In genomic region chr11:17383466-17383865, GRCh38 we compare ENCODE assay signal across 14 cellular contexts. TPM values are rescaled to one million over a fixed set of nuclear protein-coding genes. Genes with fewer than 3 reads are reported as not detected.
A peak's percentile ranks its signal among the peaks of the same experiment; 100 is the strongest.
DNase-seq lines count a peak whose midpoint lies in the region; ATAC-seq and TF ChIP-seq lines count a peak whose summit lies in the region.
"Had no signal": no experiment of that assay in that cellular context is flagged by ENCODE, and none has a peak within 500 bp of the region (broad histone marks: within the 10 kb centered on the region; RNA-seq: fewer than 3 reads in every experiment).

No MANE protein-coding gene starts in this region.

- peaks cover 51% of the 10 kb centered on the region for H3K79me2 ChIP-seq in DND-41 (ENCODE audit: insufficient read depth, low read length)

- H3K9me3 ChIP-seq in DND-41 (ENCODE audit: insufficient read depth, low read length, severe bottlenecking): peaks cover 10% of the 10 kb centered on the region
- H3K9me3 ChIP-seq: Peyer's patch had no signal

- TF ChIP-seq CTCF in DND-41 (IDR thresholded peaks at IDR 0.05; ENCODE audit: borderline replicate concordance, extremely low read depth, low read length, poor library complexity, severe bottlenecking): no peak
- no peak for TF ChIP-seq CTCF in HL-60 (IDR thresholded peaks at IDR 0.05; ENCODE audit: insufficient read depth, low read length)
- no peak for TF ChIP-seq CTCF in fibroblast of the aortic adventitia (IDR thresholded peaks at IDR 0.05; ENCODE audit: insufficient read depth, low read length)

- ATAC-seq in DND-41 (ENCODE audit: insufficient read depth, low read depth): no peak

- H3K27ac ChIP-seq in DND-41 (ENCODE audit: low read length): no peak overlapping the region
- H3K27ac ChIP-seq in HL-60 (replicated peaks): peak overlapping the region; percentile 64
- H3K27ac ChIP-seq: C4-2B, left ventricle myocardium inferior, Peyer's patch, VCaP had no signal

- no peak overlapping the region for H2AFZ ChIP-seq in DND-41 (ENCODE audit: low read depth, low read length)
- H2AFZ ChIP-seq: GM23338 had no signal

- peaks cover 76% of the 10 kb centered on the region for H3K36me3 ChIP-seq in DND-41 (ENCODE audit: insufficient read depth, low read length)
- H3K36me3 ChIP-seq: left ventricle myocardium inferior had no signal

- H3K4me2 ChIP-seq in DND-41 (ENCODE audit: insufficient read depth, low read length): peak overlapping the region; percentile 83; the same call in 1 of the 2 replicates
- H3K4me2 ChIP-seq: GM23338 had no signal

- peaks cover 51% of the 10 kb centered on the region for H3K4me1 ChIP-seq in DND-41 (ENCODE audit: insufficient read depth, low read length)

- DNase-seq in DND-41 (no peak), HL-60 (ENCODE audit: low read depth in 1 of 2, low spot score in 1 of 2) (peak; percentile 68 to 92), SKM-1 treated with dmso at 0.1 percent for 144 hours (lab: John Stamatoyannopoulos, UW; ENCODE audit: unreplicated experiment) (peak; percentile 71), fibroblast of the aortic adventitia (ENCODE audit: low read depth) (peak; percentile 13), NCI-H2227 (lab: John Stamatoyannopoulos, UW; ENCODE audit: unreplicated experiment) (no peak), AG08396 (ENCODE audit: low spot score) (no peak), C1 segment of cervical spinal cord (lab: John Stamatoyannopoulos, UW) (no peak)
- no peak for DNase-seq in activated CD4-positive, alpha-beta T cell treated with anti-CD3 and anti-CD28 coated beads, Interleukin-2, amount 50 U/mL, for 4 hours

- H3K27me3 ChIP-seq in DND-41 (ENCODE audit: insufficient read depth, low read length, poor library complexity) (no peaks in the 10 kb centered on the region), HL-60 (ENCODE audit: insufficient read depth, poor library complexity, severe bottlenecking) (no peaks in the 10 kb centered on the region)
- H3K27me3 ChIP-seq: Peyer's patch had no signal

- H4K20me1 ChIP-seq in DND-41 (ENCODE audit: insufficient read depth, low read length): peaks cover 38% of the 10 kb centered on the region

- H3K4me3 ChIP-seq in DND-41 (ENCODE audit: low read depth in 1 of 2, low read length in 2 of 2) (no peak overlapping the region), HL-60 (replicated peaks; ENCODE audit: insufficient read depth, low read length) (no peak overlapping the region), fibroblast of the aortic adventitia (ENCODE audit: low read depth, low read length) (no peak overlapping the region)
- H3K4me3 ChIP-seq: GM23338, left ventricle myocardium inferior, Peyer's patch had no signal

- no peak overlapping the region for H3K9ac ChIP-seq in DND-41 (ENCODE audit: low read depth, low read length)

RNA-seq across cellular contexts. Expression of gene KCNJ11, which starts 5.0 kb away (rescaled TPM):
- not detected in 2 replicates for total RNA-seq in fibroblast of the aortic adventitia (ENCODE audit: low replicate concordance)
- total RNA-seq: glomerular endothelial cell had no signal

RNA-seq across cellular contexts. Expression of gene NCR3LG1, which starts 31.9 kb away (rescaled TPM):
- 4.6 and 11.7 TPM in 2 replicates for total RNA-seq in fibroblast of the aortic adventitia (ENCODE audit: low replicate concordance)

Comparison
In these comparisons a context has a peak if more than half of its experiments do, and no peak if none do; other contexts are left out.
1. DNase-seq: peak in HL-60 (2 of 2), SKM-1 treated with dmso at 0.1 percent for 144 hours (single experiment) and fibroblast of the aortic adventitia (single experiment); none in DND-41 (single experiment), NCI-H2227 (single experiment), activated CD4-positive, alpha-beta T cell treated with anti-CD3 and anti-CD28 coated beads, Interleukin-2, amount 50 U/mL, for 4 hours (0 of 2), AG08396 (single experiment) and C1 segment of cervical spinal cord (0 of 14).